ENCODE assay signal across 26 cellular contexts in genomic region chrX:65741823-65742222, GRCh38.
A peak's percentile ranks its signal among the peaks of the same experiment; 100 is the strongest.
DNase-seq lines count a peak whose midpoint lies in the region; ATAC-seq and TF ChIP-seq lines count a peak whose summit lies in the region.
"Had no signal": no experiment of that assay in that cellular context is flagged by ENCODE, and none has a peak within 500 bp of the region (broad histone marks: within the 10 kb centered on the region; RNA-seq: fewer than 3 reads in every experiment).

No MANE protein-coding gene starts in this region.

- peak overlapping the region; percentile 80 for H3K27ac Mint-ChIP-seq in activated CD4-positive, alpha-beta T cell treated with anti-CD3 and anti-CD28 coated beads, Interleukin-2, amount 10 ng/mL, durations not matched to agents 24 days and 14 days
- peak overlapping the region in 2 of 3 donors; percentile 43 to 76 for H3K27ac Mint-ChIP-seq in CD4-positive, CD25-positive, alpha-beta regulatory T cell
- H3K27ac Mint-ChIP-seq in naive thymus-derived CD8-positive, alpha-beta T cell: peak overlapping the region in 6 of 10 donors; percentile 33 to 85 (median 55)

- peak overlapping the region; percentile 14 for H3K27ac ChIP-seq in CD4-positive, CD25-positive, alpha-beta regulatory T cell (ENCODE audit: insufficient read depth, low read length, poor library complexity, severe bottlenecking)
- peak overlapping the region; percentile 57 for H3K27ac ChIP-seq in SK-N-MC
- H3K27ac ChIP-seq in mammary epithelial cell (ENCODE audit: insufficient read depth, low read depth, low read length): no peak overlapping the region
- H3K27ac ChIP-seq: body of pancreas, PC-9, psoas muscle, stomach, tibial artery, VCaP had no signal

- H2AFZ ChIP-seq in mammary epithelial cell (ENCODE audit: low read depth, low read length): no peak overlapping the region
- H2AFZ ChIP-seq: PC-9 had no signal

- H3K9me3 ChIP-seq in CD4-positive, CD25-positive, alpha-beta regulatory T cell (ENCODE audit: control insufficient read depth in 2 of 2, low read length in 2 of 2): no peaks in the 10 kb centered on the region
- H3K9me3 ChIP-seq in SK-N-MC (ENCODE audit: low read depth, low read length) (no peaks in the 10 kb centered on the region), mammary epithelial cell (replicated peaks; ENCODE audit: insufficient read depth, low read length) (peaks cover 5% of the 10 kb centered on the region)
- H3K9me3 ChIP-seq: body of pancreas, psoas muscle, stomach, tibial artery had no signal

- H3K4me3 Mint-ChIP-seq in activated CD4-positive, alpha-beta T cell treated with anti-CD3 and anti-CD28 coated beads, Interleukin-2, amount 10 ng/mL, durations not matched to agents 24 days and 14 days: peak overlapping the region; percentile 51
- H3K4me3 Mint-ChIP-seq in CD4-positive, CD25-positive, alpha-beta regulatory T cell: no peak overlapping the region
- no peak overlapping the region for H3K4me3 Mint-ChIP-seq in naive thymus-derived CD8-positive, alpha-beta T cell

- no peak for TF ChIP-seq CTCF in mammary epithelial cell (conservative IDR thresholded peaks at IDR 0.05 in 1 of 2, IDR thresholded peaks at IDR 0.05 in 1 of 2; ENCODE audit: extremely low read depth in 1 of 2, insufficient read depth in 1 of 2, low read depth in 1 of 2, low read length in 2 of 2)

- 49% methylated on average over 2 of the region's 2 CpGs for WGBS in mammary epithelial cell (ENCODE audit: low coverage, missing lambda C conversion rate)

- no peak for ATAC-seq in CD4-positive, CD25-positive, alpha-beta regulatory T cell (ENCODE audit: low read depth in 2 of 2)
- no peak for ATAC-seq in naive thymus-derived CD8-positive, alpha-beta T cell
- no peak for ATAC-seq in HG03280 (IDR thresholded peaks at IDR 0.05; ENCODE audit: unreplicated experiment)
- ATAC-seq: body of pancreas, K562, left lobe of liver, psoas muscle, Right ventricle myocardium inferior had no signal

- POLR2A ChIA-PET in naive thymus-derived CD8-positive, alpha-beta T cell (lab: Charles Lee): no interaction called here

- peaks cover 29% of the 10 kb centered on the region for H3K4me1 Mint-ChIP-seq in activated CD4-positive, alpha-beta T cell treated with anti-CD3 and anti-CD28 coated beads, Interleukin-2, amount 10 ng/mL, durations not matched to agents 24 days and 14 days
- H3K4me1 Mint-ChIP-seq in CD4-positive, CD25-positive, alpha-beta regulatory T cell: peaks cover 6 to 30% (median 12%) of the 10 kb centered on the region in 4 donors
- peaks cover 14 to 46% (median 27%) of the 10 kb centered on the region in 4 donors for H3K4me1 Mint-ChIP-seq in naive thymus-derived CD8-positive, alpha-beta T cell

- no peaks in the 10 kb centered on the region for H3K27me3 Mint-ChIP-seq in activated CD4-positive, alpha-beta T cell treated with anti-CD3 and anti-CD28 coated beads, Interleukin-2, amount 10 ng/mL, durations not matched to agents 24 days and 14 days
- H3K27me3 Mint-ChIP-seq in CD4-positive, CD25-positive, alpha-beta regulatory T cell: no peaks in the 10 kb centered on the region
- no peaks in the 10 kb centered on the region for H3K27me3 Mint-ChIP-seq in naive thymus-derived CD8-positive, alpha-beta T cell

- CTCF ChIA-PET in mammary epithelial cell (lab: Charles Lee; ENCODE audit: low non-redundant PET): no interaction called here

- dilution Hi-C loops in mammary epithelial cell (cut with HindIII; ENCODE audit: low sequenced_read_pairs): no loop called here

- H3K9ac ChIP-seq in SK-N-MC (ENCODE audit: insufficient read length) (no peak overlapping the region), mammary epithelial cell (ENCODE audit: insufficient read depth, low read length) (no peak overlapping the region)

- H3K4me3 ChIP-seq in CD4-positive, CD25-positive, alpha-beta regulatory T cell (ENCODE audit: low read depth, low read length): no peak overlapping the region
- no peak overlapping the region for H3K4me3 ChIP-seq in SK-N-MC
- no peak overlapping the region for H3K4me3 ChIP-seq in mammary epithelial cell (replicated peaks in 1 of 3; ENCODE audit: insufficient read depth in 1 of 3, low read depth in 2 of 3, low read length in 3 of 3)
- H3K4me3 ChIP-seq: body of pancreas, K562, PC-9, psoas muscle, stomach, tibial artery had no signal

- H3K9me3 Mint-ChIP-seq in activated CD4-positive, alpha-beta T cell treated with anti-CD3 and anti-CD28 coated beads, Interleukin-2, amount 10 ng/mL, durations not matched to agents 24 days and 14 days: no peaks in the 10 kb centered on the region
- H3K9me3 Mint-ChIP-seq in CD4-positive, CD25-positive, alpha-beta regulatory T cell: no peaks in the 10 kb centered on the region
- no peaks in the 10 kb centered on the region for H3K9me3 Mint-ChIP-seq in naive thymus-derived CD8-positive, alpha-beta T cell

- no peaks in the 10 kb centered on the region for H3K79me2 ChIP-seq in mammary epithelial cell (ENCODE audit: insufficient read depth, low read length)

- no peak for DNase-seq in activated CD4-positive, alpha-beta T cell treated with anti-CD3 and anti-CD28 coated beads, Interleukin-2, amount 10 ng/mL, durations not matched to agents 24 days and 14 days
- no peak for DNase-seq in activated CD4-positive, alpha-beta T cell treated with anti-CD3 and anti-CD28 coated beads for 4 hours
- no peak for DNase-seq in CD4-positive, CD25-positive, alpha-beta regulatory T cell
- DNase-seq in SK-N-MC (ENCODE audit: low read depth, low spot score) (no peak), mammary epithelial cell (no peak), NCI-H1694 (lab: John Stamatoyannopoulos, UW) (no peak)
- DNase-seq in naive thymus-derived CD8-positive, alpha-beta T cell: no peak
- DNase-seq: activated CD4-positive, alpha-beta T cell treated with anti-CD3 and anti-CD28 coated beads, Interleukin-2, amount 50 U/mL, for 4 hours; AML-193; body of pancreas; hypothalamus; mesendoderm; NCI-H1105 treated with DMSO at 0.1 percent for 48 hours; NCI-H2029; NCI-H526 treated with DMSO at 0.1 percent for 48 hours; nucleus accumbens; PC-9; psoas muscle; stomach; T-helper 9 cell; tibial artery had no signal

- intact Hi-C loops in activated CD4-positive, alpha-beta T cell treated with anti-CD3 and anti-CD28 coated beads, Interleukin-2, amount 10 ng/mL, durations not matched to agents 24 days and 14 days (cut with micrococcal nuclease): loop anchor here (1.0 to 10.0 kb wide), 7 partner anchors 8 to 303 kb away; partner anchors contain the start of gene VSIG4
- intact Hi-C loops in mammary epithelial cell (cut with micrococcal nuclease): no loop called here

- H3K4me1 ChIP-seq in CD4-positive, CD25-positive, alpha-beta regulatory T cell (ENCODE audit: control insufficient read depth, insufficient read depth, low read length, poor library complexity, severe bottlenecking): no peaks in the 10 kb centered on the region
- H3K4me1 ChIP-seq in mammary epithelial cell (ENCODE audit: insufficient read depth, low read length): peaks cover 11% of the 10 kb centered on the region
- H3K4me1 ChIP-seq: body of pancreas, psoas muscle, stomach, tibial artery had no signal

- H3K36me3 Mint-ChIP-seq in activated CD4-positive, alpha-beta T cell treated with anti-CD3 and anti-CD28 coated beads, Interleukin-2, amount 10 ng/mL, durations not matched to agents 24 days and 14 days (ENCODE audit: low read depth): peaks cover 62% of the 10 kb centered on the region
- peaks cover 45% of the 10 kb centered on the region for H3K36me3 Mint-ChIP-seq in CD4-positive, CD25-positive, alpha-beta regulatory T cell
- peaks cover 4 to 60% (median 11%) of the 10 kb centered on the region in 3 donors for H3K36me3 Mint-ChIP-seq in naive thymus-derived CD8-positive, alpha-beta T cell

- H3K27me3 ChIP-seq in CD4-positive, CD25-positive, alpha-beta regulatory T cell (ENCODE audit: control insufficient read depth, insufficient read depth, low read length): no peaks in the 10 kb centered on the region
- no peaks in the 10 kb centered on the region for H3K27me3 ChIP-seq in mammary epithelial cell (ENCODE audit: insufficient read depth, low read length)
- H3K27me3 ChIP-seq: body of pancreas, stomach, tibial artery had no signal

- in situ Hi-C loops in mammary epithelial cell (cut with MboI; ENCODE audit: low sequenced_read_pairs in 2 of 2): loop anchor here (10.0 to 25.0 kb wide), 2 partner anchors 243 to 245 kb away; no protein-coding TSS in a partner anchor

- H3K36me3 ChIP-seq in CD4-positive, CD25-positive, alpha-beta regulatory T cell (ENCODE audit: control insufficient read depth, insufficient read depth, low read length): peaks cover 46% of the 10 kb centered on the region
- H3K36me3 ChIP-seq in SK-N-MC (ENCODE audit: insufficient read depth, low read length): peaks cover 41% of the 10 kb centered on the region
- peaks cover 5% of the 10 kb centered on the region for H3K36me3 ChIP-seq in mammary epithelial cell (ENCODE audit: insufficient read depth, low read length)

- BruUV-seq in mammary epithelial cell (replicated peaks; lab: Mats Ljungman, UMichigan): no TSS peak

- H4K20me1 ChIP-seq in mammary epithelial cell (ENCODE audit: insufficient read depth, low read length): no peaks in the 10 kb centered on the region

- H3K4me2 ChIP-seq in mammary epithelial cell (ENCODE audit: insufficient read depth, low read depth, low read length): no peak overlapping the region
- H3K4me2 ChIP-seq: PC-9 had no signal
